Comparison of ENCODE assay signal across 8 cellular contexts in genomic region chr17:76726766-76727718, GRCh38. TPM values are rescaled to one million over a fixed set of nuclear protein-coding genes. Genes with fewer than 3 reads are reported as not detected.
DNase-seq lines count a peak whose midpoint lies in the region; ATAC-seq and TF ChIP-seq lines count a peak whose summit lies in the region.

METTL23 (plus strand) TSS chr17:76726839; CDS start chr17:76729711, 2,872 bp downstream.

- no peaks in the 10 kb centered on the region for H3K27me3 Mint-ChIP-seq in osteocyte (ENCODE audit: unreplicated experiment)

- H3K36me3 ChIP-seq in upper lobe of right lung = peaks cover 45% of the 10 kb centered on the region

- H3K4me3 Mint-ChIP-seq in osteocyte (ENCODE audit: unreplicated experiment) = peak within 1 kb of the TSS; percentile 95

- DNase-seq in Caki2 (ENCODE audit: low read depth) (no peak), HK-2 (ENCODE audit: unreplicated experiment) (peak; percentile 82), RPMI7951 (ENCODE audit: low read depth) (peak; percentile 73), globus pallidus (ENCODE audit: low spot score) (peak; percentile 70), osteocyte (ENCODE audit: extremely low spot score, unreplicated experiment) (peak; percentile 93), upper lobe of right lung (peak; percentile 94)
- DNase-seq in activated naive CD4-positive, alpha-beta T cell (lab: John Stamatoyannopoulos, UW) = peak in 3 of 4 experiments; percentile 67 to 76 (median 75)

- no peaks in the 10 kb centered on the region for H3K9me3 ChIP-seq in upper lobe of right lung

- peaks cover 17% of the 10 kb centered on the region for H3K36me3 Mint-ChIP-seq in osteocyte (ENCODE audit: unreplicated experiment)

- H3K4me3 ChIP-seq in upper lobe of right lung = peak within 1 kb of the TSS; percentile 99

- H3K4me1 Mint-ChIP-seq in osteocyte (ENCODE audit: unreplicated experiment) = peaks cover 32% of the 10 kb centered on the region

- peak within 1 kb of the TSS; percentile 97 for H3K27ac Mint-ChIP-seq in osteocyte (ENCODE audit: unreplicated experiment)

- in situ Hi-C loops in Caki2 (cut with HindIII; ENCODE audit: low pct_unique_long_range_greater_than_20kb, low sequenced_read_pairs) = no loop called here

- H3K9me3 Mint-ChIP-seq in osteocyte (ENCODE audit: unreplicated experiment) = no peaks in the 10 kb centered on the region

- TF ChIP-seq CTCF in osteocyte (IDR thresholded peaks at IDR 0.05) = peak; percentile 63
- TF ChIP-seq CTCF in upper lobe of right lung (IDR thresholded peaks at IDR 0.05) = peak; percentile 65

- ATAC-seq in GM19463 (IDR thresholded peaks at IDR 0.05; ENCODE audit: unreplicated experiment) (peak; percentile 40), upper lobe of right lung (peak; percentile 73)

- intact Hi-C loops in upper lobe of right lung (cut with DNase I) = no loop called here

- no peaks in the 10 kb centered on the region for H3K27me3 ChIP-seq in upper lobe of right lung

- peaks cover 45% of the 10 kb centered on the region for H3K4me1 ChIP-seq in upper lobe of right lung

- peak within 1 kb of the TSS; percentile 100 for H3K27ac ChIP-seq in upper lobe of right lung

RNA-seq across cellular contexts. Expression of gene METTL23, which starts in this region (rescaled TPM):
- total RNA-seq in Caki2 (2014; rRNA removed; shearing (Covaris generic); ENCODE audit: low replicate concordance) = 40.5 and 56.8 TPM in 2 replicates
- 47.9 and 56.9 TPM in 2 replicates for total RNA-seq in RPMI7951 (2014; rRNA removed; shearing (Covaris generic))
- 35.7 and 36.3 TPM in 2 replicates for total RNA-seq in osteocyte
- 31.6 TPM for total RNA-seq in upper lobe of right lung
